ENCODE assay signal across 8 cellular contexts in the genomic region with DNA sequence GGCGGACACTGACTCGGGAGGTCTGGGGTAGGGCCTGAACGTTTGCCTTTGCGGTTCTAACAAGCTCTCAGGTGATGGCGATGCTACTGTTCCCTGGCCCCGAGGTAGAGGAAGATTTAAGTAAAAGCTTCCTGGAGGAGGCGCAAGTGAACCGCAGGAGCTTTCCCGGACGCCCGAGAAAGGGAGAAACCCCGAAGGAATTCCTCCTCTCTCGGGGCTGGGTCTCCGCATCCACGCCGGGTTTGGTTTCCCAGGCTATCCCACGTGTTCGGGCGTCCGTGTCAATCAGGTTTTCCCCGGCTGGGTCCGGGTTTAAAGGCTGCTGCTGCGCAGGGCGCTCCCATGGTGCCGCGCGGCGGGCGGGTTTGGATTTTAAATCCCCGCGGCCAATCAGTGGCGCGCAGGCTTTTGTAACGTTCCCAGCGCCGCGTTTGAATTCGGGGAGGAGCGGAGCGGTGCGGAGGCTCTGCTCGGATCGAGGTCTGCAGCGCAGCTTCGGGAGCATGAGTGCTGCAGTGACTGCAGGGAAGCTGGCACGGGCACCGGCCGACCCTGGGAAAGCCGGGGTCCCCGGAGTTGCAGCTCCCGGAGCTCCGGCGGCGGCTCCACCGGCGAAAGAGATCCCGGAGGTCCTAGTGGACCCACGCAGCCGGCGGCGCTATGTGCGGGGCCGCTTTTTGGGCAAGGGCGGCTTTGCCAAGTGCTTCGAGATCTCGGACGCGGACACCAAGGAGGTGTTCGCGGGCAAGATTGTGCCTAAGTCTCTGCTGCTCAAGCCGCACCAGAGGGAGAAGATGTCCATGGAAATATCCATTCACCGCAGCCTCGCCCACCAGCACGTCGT. TPM values are rescaled to one million over a fixed set of nuclear protein-coding genes. Genes with fewer than 3 reads are reported as not detected.
DNase-seq lines count a peak whose midpoint lies in the region; ATAC-seq lines count a peak whose summit lies in the region.

A gene (plus strand): TSS at position 460 of the 844 bp plus-strand sequence. CDS start 44 bp downstream, at position 504.

- peak within 1 kb of the TSS; percentile 91 for H3K4me3 ChIP-seq in HUES64 (ENCODE audit: low read length)
- H3K4me3 ChIP-seq in esophagus (ENCODE audit: low read depth in 1 of 2, low read length in 2 of 2), result peak within 1 kb of the TSS; percentile 41 to 66
- H3K4me3 ChIP-seq in muscle layer of duodenum (ENCODE audit: low read depth in 1 of 2, low read length in 2 of 2), result peak within 1 kb of the TSS; percentile 71 to 72

- under 1% methylated on average over 75 of the region's 75 CpGs for WGBS in HUES64
- 1% methylated on average over 72 to 75 of the region's 75 CpGs for WGBS in esophagus, 2 donors

- H3K27ac ChIP-seq in HUES64 (ENCODE audit: low read depth, low read length) (peak within 1 kb of the TSS; percentile 86), esophagus (ENCODE audit: low read depth in 2 of 2, low read length in 1 of 2) (no peak within 1 kb of the TSS), muscle layer of duodenum (ENCODE audit: low read length) (no peak within 1 kb of the TSS)

- no peaks in the 10 kb centered on the region for H3K9me3 ChIP-seq in HUES64 (ENCODE audit: insufficient read depth, low read depth, low read length)
- H3K9me3 ChIP-seq in esophagus (ENCODE audit: control insufficient read depth in 2 of 2, insufficient read depth in 1 of 2, low read depth in 1 of 2, low read length in 1 of 2), result no peaks in the 10 kb centered on the region
- no peaks in the 10 kb centered on the region for H3K9me3 ChIP-seq in muscle layer of duodenum (ENCODE audit: control insufficient read depth in 1 of 2, low read length in 2 of 2)

- in situ Hi-C loops in Caki2 (cut with HindIII; ENCODE audit: low pct_unique_long_range_greater_than_20kb, low sequenced_read_pairs), result no loop called here

- peak; percentile 83 for ATAC-seq in GM21367 (IDR thresholded peaks at IDR 0.05; ENCODE audit: unreplicated experiment)

- H3K36me3 ChIP-seq in HUES64 (ENCODE audit: insufficient read depth, low read length) (peaks cover 42% of the 10 kb centered on the region), esophagus (ENCODE audit: control insufficient read depth in 2 of 2, insufficient read depth in 2 of 2, low read length in 1 of 2) (peaks cover 7 to 15% of the 10 kb centered on the region in 2 donors), muscle layer of duodenum (ENCODE audit: control insufficient read depth in 1 of 2, insufficient read depth in 2 of 2, low read length in 2 of 2) (peaks cover 5 to 16% of the 10 kb centered on the region in 2 donors)

- H3K9ac ChIP-seq in HUES64 (ENCODE audit: low read depth, low read length), result peak within 1 kb of the TSS; percentile 94

- H3K4me1 ChIP-seq in HUES64 (ENCODE audit: insufficient read depth, low read length), result peaks cover 10% of the 10 kb centered on the region; the same call in 1 of the 2 replicates
- peaks cover 5 to 7% of the 10 kb centered on the region in 2 donors for H3K4me1 ChIP-seq in esophagus (ENCODE audit: control insufficient read depth in 2 of 2, insufficient read depth in 2 of 2, low read length in 1 of 2)
- H3K4me1 ChIP-seq in muscle layer of duodenum (ENCODE audit: control insufficient read depth in 1 of 2, insufficient read depth in 2 of 2, low read length in 2 of 2), result peaks cover 0 to 14% of the 10 kb centered on the region in 2 donors

- DNase-seq in Caki2 (ENCODE audit: low read depth) (peak; percentile 93), OCI-M1 (lab: John Stamatoyannopoulos, UW) (peak; percentile 93), activated T-cell treated with anti-CD3 and anti-CD28 coated beads for 4 hours (peak; percentile 57)
- peak; percentile 26 to 51 for DNase-seq in stimulated activated CD8-positive, alpha-beta memory T cell treated with anti-CD3 and anti-CD28 coated beads, Interleukin-7, amount 100 ng/mL, for 4 hours (ENCODE audit: low read depth in 2 of 2)

- H3K27me3 ChIP-seq in HUES64 (ENCODE audit: insufficient read depth, low read length) (no peaks in the 10 kb centered on the region), esophagus (ENCODE audit: control insufficient read depth in 1 of 2, insufficient read depth in 2 of 2, low read length in 2 of 2) (no peaks in the 10 kb centered on the region), muscle layer of duodenum (ENCODE audit: low read depth, low read length) (no peaks in the 10 kb centered on the region)

RNA-seq across cellular contexts. Expression of the gene that starts here (rescaled TPM):
- total RNA-seq in Caki2 (2014; rRNA removed; shearing (Covaris generic); ENCODE audit: low replicate concordance), result 20.9 and 23.2 TPM in 2 replicates
- 95.2 TPM for polyA plus RNA-seq in HUES64 (2013, experiment 1 of 2)
- 107 TPM for polyA plus RNA-seq in HUES64 (2013, experiment 2 of 2)
- polyA plus RNA-seq in esophagus, result 10 to 100 TPM in 1 of 2 donors, 1 to 10 TPM in 1; 5.1 to 16.3 TPM

Comparison
In these comparisons a context has a peak if more than half of its experiments do, and no peak if none do; other contexts are left out.
1. DNase-seq: peak in every context shown above with its lines; median percentile 93 in Caki2; 93 in OCI-M1; 57 in activated T-cell treated with anti-CD3 and anti-CD28 coated beads for 4 hours; 38 in stimulated activated CD8-positive, alpha-beta memory T cell treated with anti-CD3 and anti-CD28 coated beads, Interleukin-7, amount 100 ng/mL, for 4 hours.